ENCODE assay signal across 12 cellular contexts in genomic region chr18:26545335-26545734, GRCh38. TPM values are rescaled to one million over a fixed set of nuclear protein-coding genes. Genes with fewer than 3 reads are reported as not detected.
DNase-seq lines count a peak whose midpoint lies in the region; ATAC-seq and TF ChIP-seq lines count a peak whose summit lies in the region.
"Had no signal": no experiment of that assay in that cellular context is flagged by ENCODE, and none has a peak within 500 bp of the region (broad histone marks: within the 10 kb centered on the region; RNA-seq: fewer than 3 reads in every experiment).

No MANE protein-coding gene starts in this region.

- H3K4me1 Mint-ChIP-seq in naive thymus-derived CD8-positive, alpha-beta T cell: peaks cover 4 to 54% (median 50%) of the 10 kb centered on the region in 4 donors

- WGBS in HUES64: 76% methylated on average over 2 of the region's 2 CpGs

- no peak overlapping the region for H3K27ac ChIP-seq in BLaER1
- no peak overlapping the region for H3K27ac ChIP-seq in HUES64 (ENCODE audit: low read depth, low read length)
- H3K27ac ChIP-seq in coronary artery: no peak overlapping the region
- no peak overlapping the region for H3K27ac ChIP-seq in SJCRH30

- POLR2A ChIA-PET in naive thymus-derived CD8-positive, alpha-beta T cell (lab: Charles Lee): no interaction called here

- H3K27me3 Mint-ChIP-seq in naive thymus-derived CD8-positive, alpha-beta T cell: peaks cover 0 to 9% (median 3%) of the 10 kb centered on the region in 5 donors

- no peak overlapping the region for H3K27ac Mint-ChIP-seq in naive thymus-derived CD8-positive, alpha-beta T cell
- H3K27ac Mint-ChIP-seq: activated B cell treated with CpG ODN at 0.5 μM for 24 hours; activated T-cell treated with anti-CD3 and anti-CD28 coated beads, Interleukin-2, amount 50 U/mL, for 24 hours; effector memory CD8-positive, alpha-beta T cell had no signal

- no peak overlapping the region for H3K4me3 ChIP-seq in BLaER1
- H3K4me3 ChIP-seq in HUES64 (ENCODE audit: low read length): peak overlapping the region; percentile 76; the same call in 1 of the 2 replicates
- H3K4me3 ChIP-seq in coronary artery: peak overlapping the region; percentile 51
- H3K4me3 ChIP-seq in SJCRH30: no peak overlapping the region

- peak overlapping the region in 7 of 10 donors; percentile 0 to 77 (median 35) for H3K4me3 Mint-ChIP-seq in naive thymus-derived CD8-positive, alpha-beta T cell
- H3K4me3 Mint-ChIP-seq: activated B cell treated with CpG ODN at 0.5 μM for 24 hours; activated T-cell treated with anti-CD3 and anti-CD28 coated beads, Interleukin-2, amount 50 U/mL, for 24 hours had no signal

- TF ChIP-seq CTCF in coronary artery (IDR thresholded peaks at IDR 0.05): no peak

- H3K27me3 ChIP-seq in BLaER1: peaks cover 16% of the 10 kb centered on the region
- peaks cover 50% of the 10 kb centered on the region for H3K27me3 ChIP-seq in HUES64 (ENCODE audit: insufficient read depth, low read length)
- H3K27me3 ChIP-seq in SJCRH30: no peaks in the 10 kb centered on the region

- ATAC-seq in naive thymus-derived CD8-positive, alpha-beta T cell: no peak
- ATAC-seq in activated CD4-positive, CD25-positive, alpha-beta regulatory T cell treated with anti-CD3 and anti-CD28 coated beads, Interleukin-2, amount 50 U/mL, for 24 hours: no peak
- ATAC-seq in GM21576 (IDR thresholded peaks at IDR 0.05; ENCODE audit: unreplicated experiment): no peak
- ATAC-seq: effector memory CD8-positive, alpha-beta T cell had no signal

- peaks cover 47% of the 10 kb centered on the region for H3K4me1 ChIP-seq in BLaER1
- peaks cover 25% of the 10 kb centered on the region for H3K4me1 ChIP-seq in HUES64 (ENCODE audit: insufficient read depth, low read length)
- H3K4me1 ChIP-seq in SJCRH30: no peaks in the 10 kb centered on the region

- H3K4me2 ChIP-seq in BLaER1: peak overlapping the region; percentile 57

- H3K36me3 Mint-ChIP-seq in naive thymus-derived CD8-positive, alpha-beta T cell: peaks cover 0 to 3% (median 0%) of the 10 kb centered on the region in 3 donors

- H3K9me3 ChIP-seq in BLaER1 (no peaks in the 10 kb centered on the region), HUES64 (ENCODE audit: insufficient read depth, low read depth, low read length) (no peaks in the 10 kb centered on the region), SJCRH30 (replicated peaks) (no peaks in the 10 kb centered on the region)

- H3K36me3 ChIP-seq in BLaER1 (no peaks in the 10 kb centered on the region; the same call in 1 of the 2 replicates), HUES64 (ENCODE audit: insufficient read depth, low read length) (no peaks in the 10 kb centered on the region; the same call in 1 of the 2 replicates), SJCRH30 (no peaks in the 10 kb centered on the region)

- DNase-seq in coronary artery (ENCODE audit: low spot score) (no peak), SJCRH30 (no peak), GM19240 (ENCODE audit: insufficient read length, low spot score) (no peak)
- no peak for DNase-seq in naive thymus-derived CD8-positive, alpha-beta T cell
- DNase-seq: activated B cell treated with CpG ODN at 0.5 μM for 24 hours; activated T-cell treated with anti-CD3 and anti-CD28 coated beads, Interleukin-2, amount 50 U/mL, for 24 hours; effector memory CD8-positive, alpha-beta T cell; NCI-H1092 had no signal

- peaks cover 78% of the 10 kb centered on the region for H4K20me1 ChIP-seq in BLaER1

- H3K9me3 Mint-ChIP-seq in naive thymus-derived CD8-positive, alpha-beta T cell: peaks cover 0 to 3% (median 0%) of the 10 kb centered on the region in 9 donors
- H3K9me3 Mint-ChIP-seq: activated B cell treated with CpG ODN at 0.5 μM for 24 hours; activated T-cell treated with anti-CD3 and anti-CD28 coated beads, Interleukin-2, amount 50 U/mL, for 24 hours; effector memory CD8-positive, alpha-beta T cell had no signal

- no peak overlapping the region for H3K9ac ChIP-seq in BLaER1
- no peak overlapping the region for H3K9ac ChIP-seq in HUES64 (ENCODE audit: low read depth, low read length)

RNA-seq across cellular contexts. Expression of gene KCTD1, which starts 3.0 kb away (rescaled TPM):
- 12.4 TPM for polyA plus RNA-seq in HUES64 (2013, experiment 1 of 2)
- polyA plus RNA-seq in HUES64 (2013, experiment 2 of 2): 12.3 TPM
- 1 to 10 TPM; 3.5 to 3.6 TPM for total RNA-seq in naive thymus-derived CD8-positive, alpha-beta T cell
- polyA plus RNA-seq in naive thymus-derived CD8-positive, alpha-beta T cell: under 1 TPM; 0.08 to 0.81 (median 0.50) TPM
- 9.5 and 9.7 TPM in 2 replicates for total RNA-seq in SJCRH30 (2014; rRNA removed; shearing (Covaris generic))

Comparison
In these comparisons a context has a peak if more than half of its experiments do, and no peak if none do; other contexts are left out.
1. H3K4me3 ChIP-seq: peak in HUES64 (single experiment) and coronary artery (single experiment); none in BLaER1 (single experiment) and SJCRH30 (single experiment).